2 cellular contexts compared by ENCODE assay signal in the genomic region with DNA sequence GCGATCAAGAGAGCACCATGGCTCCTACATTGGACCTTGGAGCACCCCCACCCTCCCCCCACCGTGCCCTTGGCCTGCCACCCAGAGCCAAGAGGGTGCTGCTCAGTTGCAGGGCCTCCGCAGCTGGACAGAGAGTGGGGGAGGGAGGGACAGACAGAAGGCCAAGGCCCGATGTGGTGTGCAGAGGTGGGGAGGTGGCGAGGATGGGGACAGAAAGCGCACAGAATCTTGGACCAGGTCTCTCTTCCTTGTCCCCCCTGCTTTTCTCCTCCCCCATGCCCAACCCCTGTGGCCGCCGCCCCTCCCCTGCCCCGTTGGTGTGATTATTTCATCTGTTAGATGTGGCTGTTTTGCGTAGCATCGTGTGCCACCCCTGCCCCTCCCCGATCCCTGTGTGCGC.
TF ChIP-seq lines count a peak whose summit lies in the region.

No MANE protein-coding gene starts in this region.

TF ChIP-seq in Ishikawa, 13 proteins besides CTCF, POLR2A, EP300 and RAD21:
- TF ChIP-seq YY1 (IDR thresholded peaks at IDR 0.05; ENCODE audit: low read depth), result no peak
- TF ChIP-seq ZBTB7A (IDR thresholded peaks at IDR 0.05; ENCODE audit: low read depth), result 0 out of 2 replicates have a peak, but pooled peaks have one; percentile 18
TF ChIP-seq in Ishikawa: peak in this region for 1.

TF ChIP-seq in SK-N-SH, 30 proteins besides CTCF, POLR2A, EP300 and RAD21:
- TF ChIP-seq TCF12 (IDR thresholded peaks at IDR 0.05), result no peak
- no peak for TF ChIP-seq NFIC (IDR thresholded peaks at IDR 0.05; ENCODE audit: borderline replicate concordance)
- no peak for TF ChIP-seq CHD2 (IDR thresholded peaks at IDR 0.05; ENCODE audit: low read length, partially characterized antibody)
- TF ChIP-seq, protein P1, sequence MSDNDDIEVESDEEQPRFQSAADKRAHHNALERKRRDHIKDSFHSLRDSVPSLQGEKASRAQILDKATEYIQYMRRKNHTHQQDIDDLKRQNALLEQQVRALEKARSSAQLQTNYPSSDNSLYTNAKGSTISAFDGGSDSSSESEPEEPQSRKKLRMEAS (IDR thresholded peaks at IDR 0.05; ENCODE audit: low read depth), result no peak
- TF ChIP-seq FOSL2 (IDR thresholded peaks at IDR 0.05; ENCODE audit: borderline replicate concordance, low read depth), result no peak
- TF ChIP-seq, protein P2, sequence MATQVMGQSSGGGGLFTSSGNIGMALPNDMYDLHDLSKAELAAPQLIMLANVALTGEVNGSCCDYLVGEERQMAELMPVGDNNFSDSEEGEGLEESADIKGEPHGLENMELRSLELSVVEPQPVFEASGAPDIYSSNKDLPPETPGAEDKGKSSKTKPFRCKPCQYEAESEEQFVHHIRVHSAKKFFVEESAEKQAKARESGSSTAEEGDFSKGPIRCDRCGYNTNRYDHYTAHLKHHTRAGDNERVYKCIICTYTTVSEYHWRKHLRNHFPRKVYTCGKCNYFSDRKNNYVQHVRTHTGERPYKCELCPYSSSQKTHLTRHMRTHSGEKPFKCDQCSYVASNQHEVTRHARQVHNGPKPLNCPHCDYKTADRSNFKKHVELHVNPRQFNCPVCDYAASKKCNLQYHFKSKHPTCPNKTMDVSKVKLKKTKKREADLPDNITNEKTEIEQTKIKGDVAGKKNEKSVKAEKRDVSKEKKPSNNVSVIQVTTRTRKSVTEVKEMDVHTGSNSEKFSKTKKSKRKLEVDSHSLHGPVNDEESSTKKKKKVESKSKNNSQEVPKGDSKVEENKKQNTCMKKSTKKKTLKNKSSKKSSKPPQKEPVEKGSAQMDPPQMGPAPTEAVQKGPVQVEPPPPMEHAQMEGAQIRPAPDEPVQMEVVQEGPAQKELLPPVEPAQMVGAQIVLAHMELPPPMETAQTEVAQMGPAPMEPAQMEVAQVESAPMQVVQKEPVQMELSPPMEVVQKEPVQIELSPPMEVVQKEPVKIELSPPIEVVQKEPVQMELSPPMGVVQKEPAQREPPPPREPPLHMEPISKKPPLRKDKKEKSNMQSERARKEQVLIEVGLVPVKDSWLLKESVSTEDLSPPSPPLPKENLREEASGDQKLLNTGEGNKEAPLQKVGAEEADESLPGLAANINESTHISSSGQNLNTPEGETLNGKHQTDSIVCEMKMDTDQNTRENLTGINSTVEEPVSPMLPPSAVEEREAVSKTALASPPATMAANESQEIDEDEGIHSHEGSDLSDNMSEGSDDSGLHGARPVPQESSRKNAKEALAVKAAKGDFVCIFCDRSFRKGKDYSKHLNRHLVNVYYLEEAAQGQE (IDR thresholded peaks at IDR 0.05; ENCODE audit: low read depth, low read length), result no peak
- no peak for TF ChIP-seq TEAD4 (IDR thresholded peaks at IDR 0.05; ENCODE audit: borderline replicate concordance, insufficient read depth)
- TF ChIP-seq TAF1 (IDR thresholded peaks at IDR 0.05; ENCODE audit: borderline replicate concordance, low read depth, low read length), result no peak
- TF ChIP-seq MXI1 (IDR thresholded peaks at IDR 0.05; ENCODE audit: low read depth, low read length), result no peak
- TF ChIP-seq YY1 (IDR thresholded peaks at IDR 0.05; ENCODE audit: low read depth), result no peak
- no peak for TF ChIP-seq SMC3 (IDR thresholded peaks at IDR 0.05; ENCODE audit: low read depth, low read length)
- no peak for TF ChIP-seq RFX5 (IDR thresholded peaks at IDR 0.05; ENCODE audit: low read length)
- TF ChIP-seq MEF2A (IDR thresholded peaks at IDR 0.05; ENCODE audit: borderline replicate concordance, low read depth), result no peak
- no peak for TF ChIP-seq RXRA (IDR thresholded peaks at IDR 0.05; ENCODE audit: borderline replicate concordance, low read depth)
- TF ChIP-seq, protein P3, sequence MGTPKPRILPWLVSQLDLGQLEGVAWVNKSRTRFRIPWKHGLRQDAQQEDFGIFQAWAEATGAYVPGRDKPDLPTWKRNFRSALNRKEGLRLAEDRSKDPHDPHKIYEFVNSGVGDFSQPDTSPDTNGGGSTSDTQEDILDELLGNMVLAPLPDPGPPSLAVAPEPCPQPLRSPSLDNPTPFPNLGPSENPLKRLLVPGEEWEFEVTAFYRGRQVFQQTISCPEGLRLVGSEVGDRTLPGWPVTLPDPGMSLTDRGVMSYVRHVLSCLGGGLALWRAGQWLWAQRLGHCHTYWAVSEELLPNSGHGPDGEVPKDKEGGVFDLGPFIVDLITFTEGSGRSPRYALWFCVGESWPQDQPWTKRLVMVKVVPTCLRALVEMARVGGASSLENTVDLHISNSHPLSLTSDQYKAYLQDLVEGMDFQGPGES (IDR thresholded peaks at IDR 0.05; ENCODE audit: low read depth, low read length), result no peak
- no peak for TF ChIP-seq GATA2 (CRISPR knock-in tag; IDR thresholded peaks at IDR 0.05)
- TF ChIP-seq FOXM1 (IDR thresholded peaks at IDR 0.05; ENCODE audit: low read depth), result no peak
- no peak for TF ChIP-seq NRF1 (IDR thresholded peaks at IDR 0.05; ENCODE audit: low read depth, low read length)
